Comparison of ENCODE assay signal across 21 cellular contexts in genomic region chr9:19239955-19240354, GRCh38.
"Had no signal": no experiment of that assay in that cellular context is flagged by ENCODE, and none has a peak within 500 bp of the region (broad histone marks: within the 10 kb centered on the region; RNA-seq: fewer than 3 reads in every experiment).

No MANE protein-coding gene starts in this region.

- H3K27ac ChIP-seq: epithelial cell of prostate, gastrocnemius medialis, heart right ventricle, ovary, psoas muscle, skin epidermis, stomach, WERI-Rb-1 had no signal

- H3K27me3 Mint-ChIP-seq: activated CD4-positive, alpha-beta memory T cell treated with anti-CD3 and anti-CD28 coated beads, Interleukin-2, amount 10 ng/mL, durations not matched to agents 7 days and 5 days; activated CD8-positive, alpha-beta memory T cell treated with anti-CD3 and anti-CD28 coated beads, Interleukin-2, amount 10 ng/mL, durations not matched to agents 7 days and 5 days; activated naive CD4-positive, alpha-beta T cell treated with anti-CD3 and anti-CD28 coated beads, Interleukin-2, amount 10 ng/mL, durations not matched to agents 7 days and 5 days; memory B cell; naive thymus-derived CD4-positive, alpha-beta T cell; type B pancreatic cell had no signal

- H3K27ac Mint-ChIP-seq: activated CD4-positive, alpha-beta memory T cell treated with anti-CD3 and anti-CD28 coated beads, Interleukin-2, amount 10 ng/mL, durations not matched to agents 7 days and 5 days; activated CD8-positive, alpha-beta memory T cell treated with anti-CD3 and anti-CD28 coated beads, Interleukin-2, amount 10 ng/mL, durations not matched to agents 7 days and 5 days; activated naive CD4-positive, alpha-beta T cell treated with anti-CD3 and anti-CD28 coated beads, Interleukin-2, amount 10 ng/mL, durations not matched to agents 7 days and 5 days; memory B cell; naive thymus-derived CD4-positive, alpha-beta T cell; type B pancreatic cell had no signal

- H3K4me3 Mint-ChIP-seq: activated CD4-positive, alpha-beta memory T cell treated with anti-CD3 and anti-CD28 coated beads, Interleukin-2, amount 10 ng/mL, durations not matched to agents 7 days and 5 days; activated CD8-positive, alpha-beta memory T cell treated with anti-CD3 and anti-CD28 coated beads, Interleukin-2, amount 10 ng/mL, durations not matched to agents 7 days and 5 days; activated naive CD4-positive, alpha-beta T cell treated with anti-CD3 and anti-CD28 coated beads, Interleukin-2, amount 10 ng/mL, durations not matched to agents 7 days and 5 days; memory B cell; type B pancreatic cell had no signal

- DNase-seq: activated CD4-positive, alpha-beta memory T cell treated with anti-CD3 and anti-CD28 coated beads, Interleukin-2, amount 10 ng/mL, durations not matched to agents 7 days and 5 days; activated CD8-positive, alpha-beta memory T cell treated with anti-CD3 and anti-CD28 coated beads, Interleukin-2, amount 10 ng/mL, durations not matched to agents 7 days and 5 days; activated naive CD4-positive, alpha-beta T cell treated with anti-CD3 and anti-CD28 coated beads, Interleukin-2, amount 10 ng/mL, durations not matched to agents 7 days and 5 days; dermis blood vessel endothelial cell; effector memory CD4-positive, alpha-beta T cell; gastrocnemius medialis; heart right ventricle; kidney glomerular epithelial cell; naive thymus-derived CD4-positive, alpha-beta T cell; ovary; psoas muscle; right cardiac atrium; stomach; SW 1271; T-helper 2 cell; WERI-Rb-1 had no signal

- ATAC-seq: activated CD8-positive, alpha-beta memory T cell treated with anti-CD3 and anti-CD28 coated beads, Interleukin-2, amount 10 ng/mL, durations not matched to agents 7 days and 5 days; gastrocnemius medialis; heart right ventricle; naive thymus-derived CD4-positive, alpha-beta T cell; psoas muscle; right cardiac atrium had no signal

- H3K9me3 ChIP-seq: gastrocnemius medialis, heart right ventricle, ovary, psoas muscle, stomach had no signal

- H3K9me3 Mint-ChIP-seq: activated CD4-positive, alpha-beta memory T cell treated with anti-CD3 and anti-CD28 coated beads, Interleukin-2, amount 10 ng/mL, durations not matched to agents 7 days and 5 days; activated naive CD4-positive, alpha-beta T cell treated with anti-CD3 and anti-CD28 coated beads, Interleukin-2, amount 10 ng/mL, durations not matched to agents 7 days and 5 days; memory B cell; naive thymus-derived CD4-positive, alpha-beta T cell had no signal

- H3K36me3 ChIP-seq: gastrocnemius medialis, ovary had no signal

- H3K4me3 ChIP-seq: gastrocnemius medialis, heart right ventricle, ovary, psoas muscle, skin epidermis, stomach had no signal

- FAIRE-seq: astrocyte had no signal

- H3K27me3 ChIP-seq: gastrocnemius medialis, heart right ventricle, ovary, stomach had no signal
